2 cellular contexts compared by ENCODE assay signal in genomic region chr14:105482486-105483110, GRCh38.
TF ChIP-seq lines count a peak whose summit lies in the region.

No MANE protein-coding gene starts in this region.

TF ChIP-seq in GM23338, 12 proteins besides CTCF, POLR2A, EP300 and RAD21 (continued from another document):
- no peak for TF ChIP-seq ZNF462 (CRISPR knock-in tag; IDR thresholded peaks at IDR 0.05)
- no peak for TF ChIP-seq NANOG (IDR thresholded peaks at IDR 0.05; ENCODE audit: borderline replicate concordance)
- no peak for TF ChIP-seq ZNF331 (CRISPR knock-in tag; IDR thresholded peaks at IDR 0.05; ENCODE audit: low read depth)
- no peak for TF ChIP-seq CREB1 (CRISPR knock-in tag; IDR thresholded peaks at IDR 0.05; ENCODE audit: low read depth)
- TF ChIP-seq EZH2phosphoT487 (IDR thresholded peaks at IDR 0.05; ENCODE audit: unreplicated experiment): no peak
- TF ChIP-seq, protein P1, sequence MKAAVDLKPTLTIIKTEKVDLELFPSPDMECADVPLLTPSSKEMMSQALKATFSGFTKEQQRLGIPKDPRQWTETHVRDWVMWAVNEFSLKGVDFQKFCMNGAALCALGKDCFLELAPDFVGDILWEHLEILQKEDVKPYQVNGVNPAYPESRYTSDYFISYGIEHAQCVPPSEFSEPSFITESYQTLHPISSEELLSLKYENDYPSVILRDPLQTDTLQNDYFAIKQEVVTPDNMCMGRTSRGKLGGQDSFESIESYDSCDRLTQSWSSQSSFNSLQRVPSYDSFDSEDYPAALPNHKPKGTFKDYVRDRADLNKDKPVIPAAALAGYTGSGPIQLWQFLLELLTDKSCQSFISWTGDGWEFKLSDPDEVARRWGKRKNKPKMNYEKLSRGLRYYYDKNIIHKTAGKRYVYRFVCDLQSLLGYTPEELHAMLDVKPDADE (IDR thresholded peaks at IDR 0.05): no peak
- no peak for TF ChIP-seq REST (IDR thresholded peaks at IDR 0.05; ENCODE audit: unreplicated experiment)
- no peak for TF ChIP-seq STAT1 (IDR thresholded peaks at IDR 0.05; ENCODE audit: unreplicated experiment)
- no peak for TF ChIP-seq ZNF114 (CRISPR knock-in tag; IDR thresholded peaks at IDR 0.05)
TF ChIP-seq in GM23338: peak in this region for 0.

TF ChIP-seq in HEK293T, 16 proteins besides CTCF, POLR2A, EP300 and RAD21 (continued from another document):
- TF ChIP-seq, protein P2, sequence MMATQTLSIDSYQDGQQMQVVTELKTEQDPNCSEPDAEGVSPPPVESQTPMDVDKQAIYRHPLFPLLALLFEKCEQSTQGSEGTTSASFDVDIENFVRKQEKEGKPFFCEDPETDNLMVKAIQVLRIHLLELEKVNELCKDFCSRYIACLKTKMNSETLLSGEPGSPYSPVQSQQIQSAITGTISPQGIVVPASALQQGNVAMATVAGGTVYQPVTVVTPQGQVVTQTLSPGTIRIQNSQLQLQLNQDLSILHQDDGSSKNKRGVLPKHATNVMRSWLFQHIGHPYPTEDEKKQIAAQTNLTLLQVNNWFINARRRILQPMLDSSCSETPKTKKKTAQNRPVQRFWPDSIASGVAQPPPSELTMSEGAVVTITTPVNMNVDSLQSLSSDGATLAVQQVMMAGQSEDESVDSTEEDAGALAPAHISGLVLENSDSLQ (IDR thresholded peaks at IDR 0.05): no peak
- TF ChIP-seq FOXM1 (IDR thresholded peaks at IDR 0.05; ENCODE audit: borderline replicate concordance): no peak
- TF ChIP-seq TARDBP (IDR thresholded peaks at IDR 0.05): no peak
- TF ChIP-seq ARNT (IDR thresholded peaks at IDR 0.05): no peak
- no peak for TF ChIP-seq ELF4 (IDR thresholded peaks at IDR 0.05)
- TF ChIP-seq CTBP1 (IDR thresholded peaks at IDR 0.05; ENCODE audit: borderline replicate concordance): no peak
- no peak for TF ChIP-seq LEF1 (IDR thresholded peaks at IDR 0.05; ENCODE audit: borderline replicate concordance)
- TF ChIP-seq HDGF (IDR thresholded peaks at IDR 0.05; ENCODE audit: borderline replicate concordance): no peak
- TF ChIP-seq BHLHE40 (IDR thresholded peaks at IDR 0.05; ENCODE audit: borderline replicate concordance): no peak
- no peak for TF ChIP-seq ZNF384 (IDR thresholded peaks at IDR 0.05)
